ENCODE assay signal across 31 cellular contexts in the genomic region with DNA sequence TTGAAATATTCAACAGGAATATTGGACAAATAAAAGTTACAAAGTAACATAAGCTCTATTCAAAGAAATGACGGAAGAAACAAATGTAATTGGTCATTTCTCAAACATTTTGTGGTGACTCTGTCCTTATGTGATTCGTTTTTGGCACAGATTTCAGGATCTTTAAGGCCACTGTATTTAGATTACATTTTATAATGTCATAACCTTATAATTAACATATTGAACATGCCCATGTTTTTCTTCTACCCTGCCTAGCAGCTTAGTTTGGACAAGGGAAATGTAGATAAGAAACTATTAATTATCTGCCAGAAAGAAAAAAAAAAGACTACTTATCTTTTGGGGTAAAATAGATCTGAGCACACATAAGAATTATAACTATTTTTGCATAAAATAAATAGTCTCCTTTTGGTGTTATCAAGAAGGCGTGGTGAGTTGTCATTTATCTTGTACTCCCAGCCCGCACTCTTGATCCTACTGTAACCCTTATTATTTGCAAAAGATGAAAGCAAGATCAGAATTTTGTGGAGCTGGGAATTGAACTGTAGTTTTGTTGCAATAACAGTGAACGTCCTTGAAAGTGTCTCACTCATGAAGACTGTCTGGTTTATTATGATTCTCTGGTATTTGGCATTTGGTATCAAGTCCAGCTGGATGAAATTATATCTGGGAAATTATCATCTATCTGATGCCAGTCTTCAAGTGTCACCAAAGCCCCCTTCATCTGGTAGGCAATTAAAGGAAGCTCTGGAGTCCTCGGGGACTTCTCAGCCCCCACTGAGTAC.
DNase-seq lines count a peak whose midpoint lies in the region; ATAC-seq, FAIRE-seq and TF ChIP-seq lines count a peak whose summit lies in the region.
"Had no signal": no experiment of that assay in that cellular context is flagged by ENCODE, and none has a peak within 500 bp of the region (broad histone marks: within the 10 kb centered on the region; RNA-seq: fewer than 3 reads in every experiment).

No MANE protein-coding gene starts in this region.

- WGBS in mesenchymal stem cell: 83% methylated on average over 5 of the region's 6 CpGs

- H3K27me3 ChIP-seq in astrocyte (ENCODE audit: insufficient read depth, low read length): no peaks in the 10 kb centered on the region
- H3K27me3 ChIP-seq in mesenchymal stem cell (ENCODE audit: control insufficient read depth in 1 of 2, insufficient read depth in 1 of 2, low read length in 2 of 2): no peaks in the 10 kb centered on the region
- H3K27me3 ChIP-seq: breast epithelium, left lung, MG63, suprapubic skin had no signal

- H3K9me3 ChIP-seq in astrocyte (ENCODE audit: insufficient read depth, low read depth, low read length) (no peaks in the 10 kb centered on the region), mesenchymal stem cell (ENCODE audit: control insufficient read depth, low read length) (no peaks in the 10 kb centered on the region)
- H3K9me3 ChIP-seq: breast epithelium, left lung, MG63, suprapubic skin had no signal

- H3K4me3 Mint-ChIP-seq in activated CD4-positive, alpha-beta T cell treated with anti-CD3 and anti-CD28 coated beads, Interleukin-2, amount 10 ng/mL, durations not matched to agents 7 days and 5 days: no peak overlapping the region
- no peak overlapping the region for H3K4me3 Mint-ChIP-seq in activated CD4-positive, alpha-beta T cell treated with anti-CD3 and anti-CD28 coated beads for 36 hours
- no peak overlapping the region for H3K4me3 Mint-ChIP-seq in astrocyte (ENCODE audit: unreplicated experiment)
- no peak overlapping the region for H3K4me3 Mint-ChIP-seq in stimulated activated naive B cell treated with anti-CD40 and anti-IgM and Interleukin-4, amounts not matched to agents 10 μg/mL and 1 μg/mL and 100 μg/mL, for 72 hours
- H3K4me3 Mint-ChIP-seq: activated CD8-positive, alpha-beta T cell treated with anti-CD3 and anti-CD28 coated beads, Interleukin-2, amount 10 ng/mL, durations not matched to agents 7 days and 5 days; activated naive CD4-positive, alpha-beta T cell treated with anti-CD3 and anti-CD28 coated beads, Interleukin-2, amount 10 ng/mL, durations not matched to agents 7 days and 5 days; CD8-positive, alpha-beta T cell; GM23338; naive thymus-derived CD8-positive, alpha-beta T cell; T-helper 17 cell had no signal

- H3K18ac ChIP-seq in mesenchymal stem cell (ENCODE audit: low read depth in 1 of 2, low read length in 2 of 2): no peak overlapping the region

- no peak overlapping the region for H3K4ac ChIP-seq in mesenchymal stem cell (ENCODE audit: low read depth in 1 of 2, low read length in 2 of 2)

- H3K79me2 ChIP-seq in astrocyte (ENCODE audit: insufficient read depth, low read length): no peaks in the 10 kb centered on the region

- FAIRE-seq in astrocyte (lab: Jason Lieb, UNC): peak; percentile 32

- no peak for ATAC-seq in activated CD4-positive, alpha-beta T cell treated with anti-CD3 and anti-CD28 coated beads for 36 hours
- ATAC-seq in stimulated activated naive B cell treated with anti-CD40 and anti-IgM and Interleukin-4, amounts not matched to agents 10 μg/mL and 1 μg/mL and 100 μg/mL, for 72 hours (replicated peaks): no peak
- no peak for ATAC-seq in HG03354 (IDR thresholded peaks at IDR 0.05; ENCODE audit: poor library complexity, severe bottlenecking, unreplicated experiment)
- ATAC-seq: activated CD8-positive, alpha-beta T cell treated with anti-CD3 and anti-CD28 coated beads, Interleukin-2, amount 10 ng/mL, durations not matched to agents 7 days and 5 days; CD8-positive, alpha-beta T cell; GM23338; left lung; naive thymus-derived CD8-positive, alpha-beta T cell; Right ventricle myocardium inferior; T-helper 17 cell had no signal

- H3K4me1 ChIP-seq in astrocyte (ENCODE audit: insufficient read depth, low read length) (peaks cover 34% of the 10 kb centered on the region), mesenchymal stem cell (ENCODE audit: control insufficient read depth, insufficient read depth, low read depth, low read length) (peaks cover 8% of the 10 kb centered on the region)
- H3K4me1 ChIP-seq: breast epithelium, suprapubic skin had no signal

- H3K14ac ChIP-seq in mesenchymal stem cell (ENCODE audit: low read length in 2 of 2): no peak overlapping the region

- no peak for TF ChIP-seq CTCF in astrocyte (IDR thresholded peaks at IDR 0.05; ENCODE audit: insufficient read depth, low read depth, low read length)

- H2BK5ac ChIP-seq in mesenchymal stem cell (ENCODE audit: low read depth, low read length, poor library complexity, severe bottlenecking): no peak overlapping the region

- no peak overlapping the region for H2BK12ac ChIP-seq in mesenchymal stem cell (ENCODE audit: low read length in 2 of 2)

- H3K4me1 Mint-ChIP-seq in activated CD4-positive, alpha-beta T cell treated with anti-CD3 and anti-CD28 coated beads, Interleukin-2, amount 10 ng/mL, durations not matched to agents 7 days and 5 days: peaks cover 48% of the 10 kb centered on the region
- H3K4me1 Mint-ChIP-seq in activated CD4-positive, alpha-beta T cell treated with anti-CD3 and anti-CD28 coated beads for 36 hours: peaks cover 31% of the 10 kb centered on the region
- H3K4me1 Mint-ChIP-seq in astrocyte (ENCODE audit: low read depth, unreplicated experiment): peaks cover 33% of the 10 kb centered on the region
- H3K4me1 Mint-ChIP-seq in stimulated activated naive B cell treated with anti-CD40 and anti-IgM and Interleukin-4, amounts not matched to agents 10 μg/mL and 1 μg/mL and 100 μg/mL, for 72 hours: peaks cover 49 to 69% of the 10 kb centered on the region in 2 donors

- H3K4me3 ChIP-seq in astrocyte (ENCODE audit: insufficient read depth, low read depth, low read length) (no peak overlapping the region), mesenchymal stem cell (ENCODE audit: insufficient read depth in 1 of 2, low read depth in 1 of 2, low read length in 2 of 2) (no peak overlapping the region)
- H3K4me3 ChIP-seq: breast epithelium, GM23338, left lung, MG63, PC-9, suprapubic skin had no signal

- no peak overlapping the region for H3K23ac ChIP-seq in mesenchymal stem cell (ENCODE audit: low read length in 2 of 2)

- H3K27ac Mint-ChIP-seq in activated CD4-positive, alpha-beta T cell treated with anti-CD3 and anti-CD28 coated beads, Interleukin-2, amount 10 ng/mL, durations not matched to agents 7 days and 5 days: peak overlapping the region; percentile 27
- H3K27ac Mint-ChIP-seq in activated CD4-positive, alpha-beta T cell treated with anti-CD3 and anti-CD28 coated beads for 36 hours: no peak overlapping the region
- H3K27ac Mint-ChIP-seq in astrocyte (ENCODE audit: unreplicated experiment): peak overlapping the region; percentile 93
- H3K27ac Mint-ChIP-seq in stimulated activated naive B cell treated with anti-CD40 and anti-IgM and Interleukin-4, amounts not matched to agents 10 μg/mL and 1 μg/mL and 100 μg/mL, for 72 hours: peak overlapping the region; percentile 33
- H3K27ac Mint-ChIP-seq: activated CD8-positive, alpha-beta T cell treated with anti-CD3 and anti-CD28 coated beads, Interleukin-2, amount 10 ng/mL, durations not matched to agents 7 days and 5 days; CD8-positive, alpha-beta T cell; GM23338; T-helper 17 cell had no signal

- H3K4me2 ChIP-seq in astrocyte (ENCODE audit: low read length) (peak overlapping the region; percentile 14), mesenchymal stem cell (ENCODE audit: low read length, poor library complexity, severe bottlenecking) (no peak overlapping the region)
- H3K4me2 ChIP-seq: GM23338, PC-9 had no signal

- POLR2A ChIA-PET in activated CD4-positive, alpha-beta T cell treated with anti-CD3 and anti-CD28 coated beads, Interleukin-2, amount 10 ng/mL, durations not matched to agents 7 days and 5 days (lab: Charles Lee): interaction anchor here (0.6 kb wide), 1 partner anchor 98 kb away, joined by 4 read pairs; no protein-coding TSS in a partner anchor
- POLR2A ChIA-PET in activated CD4-positive, alpha-beta T cell treated with anti-CD3 and anti-CD28 coated beads for 36 hours (lab: Charles Lee): no interaction called here

- CTCF ChIA-PET in activated CD4-positive, alpha-beta T cell treated with anti-CD3 and anti-CD28 coated beads, Interleukin-2, amount 10 ng/mL, durations not matched to agents 7 days and 5 days (lab: Charles Lee): interaction anchor here (1.0 kb wide), 1 partner anchor 14 kb away, joined by 4 read pairs; no protein-coding TSS in a partner anchor
- CTCF ChIA-PET in activated CD4-positive, alpha-beta T cell treated with anti-CD3 and anti-CD28 coated beads for 36 hours (lab: Charles Lee): no interaction called here

- H2BK120ac ChIP-seq in mesenchymal stem cell (ENCODE audit: low read depth, low read length): no peak overlapping the region

- no peak overlapping the region for H2AFZ ChIP-seq in astrocyte (ENCODE audit: low read depth, low read length)
- H2AFZ ChIP-seq in mesenchymal stem cell (ENCODE audit: low read depth, low read length): no peak overlapping the region
- H2AFZ ChIP-seq: GM23338, PC-9 had no signal

- peaks cover 22% of the 10 kb centered on the region for H3K9me3 Mint-ChIP-seq in activated CD4-positive, alpha-beta T cell treated with anti-CD3 and anti-CD28 coated beads, Interleukin-2, amount 10 ng/mL, durations not matched to agents 7 days and 5 days
- H3K9me3 Mint-ChIP-seq in activated CD4-positive, alpha-beta T cell treated with anti-CD3 and anti-CD28 coated beads for 36 hours (ENCODE audit: low read depth): peaks cover 16% of the 10 kb centered on the region
- peaks cover 2% of the 10 kb centered on the region for H3K9me3 Mint-ChIP-seq in astrocyte (ENCODE audit: unreplicated experiment)
- peaks cover 8 to 10% of the 10 kb centered on the region in 2 donors for H3K9me3 Mint-ChIP-seq in stimulated activated naive B cell treated with anti-CD40 and anti-IgM and Interleukin-4, amounts not matched to agents 10 μg/mL and 1 μg/mL and 100 μg/mL, for 72 hours
- H3K9me3 Mint-ChIP-seq: CD8-positive, alpha-beta T cell; GM23338 had no signal

- peaks cover 3% of the 10 kb centered on the region for H3K27me3 Mint-ChIP-seq in activated CD4-positive, alpha-beta T cell treated with anti-CD3 and anti-CD28 coated beads, Interleukin-2, amount 10 ng/mL, durations not matched to agents 7 days and 5 days
- peaks cover 25% of the 10 kb centered on the region for H3K27me3 Mint-ChIP-seq in activated CD4-positive, alpha-beta T cell treated with anti-CD3 and anti-CD28 coated beads for 36 hours
- peaks cover 6% of the 10 kb centered on the region for H3K27me3 Mint-ChIP-seq in astrocyte (ENCODE audit: low read depth, unreplicated experiment)
- no peaks in the 10 kb centered on the region for H3K27me3 Mint-ChIP-seq in stimulated activated naive B cell treated with anti-CD40 and anti-IgM and Interleukin-4, amounts not matched to agents 10 μg/mL and 1 μg/mL and 100 μg/mL, for 72 hours

- no peaks in the 10 kb centered on the region for H3K79me1 ChIP-seq in mesenchymal stem cell (replicated peaks; ENCODE audit: low read length, poor library complexity, severe bottlenecking)

- H4K8ac ChIP-seq in mesenchymal stem cell (ENCODE audit: low read length): no peak overlapping the region

- H3K36me3 ChIP-seq in astrocyte (ENCODE audit: insufficient read depth, low read length) (no peaks in the 10 kb centered on the region), mesenchymal stem cell (ENCODE audit: control insufficient read depth in 1 of 2, insufficient read depth in 2 of 2, low read depth in 1 of 2, low read length in 2 of 2) (no peaks in the 10 kb centered on the region)
- H3K36me3 ChIP-seq: breast epithelium, left lung, MG63, suprapubic skin had no signal

- DNase-seq in activated CD4-positive, alpha-beta T cell treated with anti-CD3 and anti-CD28 coated beads, Interleukin-2, amount 10 ng/mL, durations not matched to agents 7 days and 5 days: no peak
- no peak for DNase-seq in activated CD4-positive, alpha-beta T cell treated with anti-CD3 and anti-CD28 coated beads for 36 hours
- DNase-seq in astrocyte (ENCODE audit: low read depth): peak; percentile 72
- DNase-seq in mesenchymal stem cell: no peak
- DNase-seq in stimulated activated naive B cell treated with anti-CD40 and anti-IgM and Interleukin-4, amounts not matched to agents 10 μg/mL and 1 μg/mL and 100 μg/mL, for 72 hours: no peak
- no peak for DNase-seq in NOMO-1 (lab: John Stamatoyannopoulos, UW; ENCODE audit: unreplicated experiment in 2 of 2)
- no peak for DNase-seq in DMS153 (lab: John Stamatoyannopoulos, UW)
- DNase-seq: 8988T; activated CD8-positive, alpha-beta T cell treated with anti-CD3 and anti-CD28 coated beads, Interleukin-2, amount 10 ng/mL, durations not matched to agents 7 days and 5 days; activated naive CD4-positive, alpha-beta T cell treated with anti-CD3 and anti-CD28 coated beads, Interleukin-2, amount 10 ng/mL, durations not matched to agents 7 days and 5 days; amniotic stem cell; CD8-positive, alpha-beta T cell; effector CD4-positive, alpha-beta T cell; glutamatergic neuron; KG1; left lung; MG63; midbrain; naive thymus-derived CD8-positive, alpha-beta T cell; NCI-H1105; NCI-H187 treated with DMSO at 0.1 percent for 48 hours; NCI-H524; PC-9; stimulated activated naive CD4-positive, alpha-beta T cell treated with Interleukin-2 at 50 U/mL for 16 hours; T-helper 17 cell had no signal

- no peak overlapping the region for H2BK15ac ChIP-seq in mesenchymal stem cell (ENCODE audit: low read depth, poor library complexity, severe bottlenecking)

- H3K9ac ChIP-seq in astrocyte (ENCODE audit: low read length): peak overlapping the region; percentile 61
- no peak overlapping the region for H3K9ac ChIP-seq in mesenchymal stem cell (ENCODE audit: low read length)

- peak overlapping the region; percentile 93 for H3K27ac ChIP-seq in astrocyte (ENCODE audit: low read depth, low read length)
- no peak overlapping the region for H3K27ac ChIP-seq in mesenchymal stem cell (ENCODE audit: low read length, poor library complexity, severe bottlenecking)
- H3K27ac ChIP-seq: breast epithelium, HL-60, PC-9, suprapubic skin had no signal

- peaks cover 19% of the 10 kb centered on the region for H3K36me3 Mint-ChIP-seq in activated CD4-positive, alpha-beta T cell treated with anti-CD3 and anti-CD28 coated beads, Interleukin-2, amount 10 ng/mL, durations not matched to agents 7 days and 5 days (ENCODE audit: low read depth)
- H3K36me3 Mint-ChIP-seq in activated CD4-positive, alpha-beta T cell treated with anti-CD3 and anti-CD28 coated beads for 36 hours (ENCODE audit: low read depth): peaks cover 27% of the 10 kb centered on the region
- H3K36me3 Mint-ChIP-seq in astrocyte (ENCODE audit: low read depth, unreplicated experiment): no peaks in the 10 kb centered on the region
- H3K36me3 Mint-ChIP-seq in stimulated activated naive B cell treated with anti-CD40 and anti-IgM and Interleukin-4, amounts not matched to agents 10 μg/mL and 1 μg/mL and 100 μg/mL, for 72 hours: peaks cover 4 to 19% of the 10 kb centered on the region in 2 donors
- H3K36me3 Mint-ChIP-seq: CD8-positive, alpha-beta T cell had no signal

- intact Hi-C loops in activated CD4-positive, alpha-beta T cell treated with anti-CD3 and anti-CD28 coated beads for 36 hours (cut with DNase I, micrococcal nuclease): no loop called here

- H4K91ac ChIP-seq in mesenchymal stem cell (ENCODE audit: low read length): no peak overlapping the region

- H2AK5ac ChIP-seq in mesenchymal stem cell (ENCODE audit: low read length, severe bottlenecking): peak overlapping the region; percentile 37

- no peaks in the 10 kb centered on the region for H4K20me1 ChIP-seq in astrocyte (ENCODE audit: insufficient read depth, low read length)
